Comparison of ENCODE assay signal across 20 cellular contexts in genomic region chr3:196320110-196320509, GRCh38. TPM values are rescaled to one million over a fixed set of nuclear protein-coding genes. Genes with fewer than 3 reads are reported as not detected.
A peak's percentile ranks its signal among the peaks of the same experiment; 100 is the strongest.
DNase-seq lines count a peak whose midpoint lies in the region; ATAC-seq and TF ChIP-seq lines count a peak whose summit lies in the region.
"Had no signal": no experiment of that assay in that cellular context is flagged by ENCODE, and none has a peak within 500 bp of the region (broad histone marks: within the 10 kb centered on the region; RNA-seq: fewer than 3 reads in every experiment).

No MANE protein-coding gene starts in this region.

- DNase-seq in activated naive CD4-positive, alpha-beta T cell treated with anti-CD3 and anti-CD28 coated beads, Interleukin-2, amount 10 ng/mL, durations not matched to agents 7 days and 5 days: no peak
- no peak for DNase-seq in activated naive CD4-positive, alpha-beta T cell treated with anti-CD3 and anti-CD28 coated beads, Interleukin-2, amount 50 U/mL, for 72 hours (ENCODE audit: low spot score in 2 of 2)
- peak; percentile 33 for DNase-seq in NCI-H69 (lab: John Stamatoyannopoulos, UW)
- DNase-seq in endodermal cell: no peak
- DNase-seq in trophoblast cell: no peak
- no peak for DNase-seq in ecto neural progenitor cell (ENCODE audit: low spot score)
- no peak for DNase-seq in NCI-H82 treated with DMSO at 0.1 percent for 48 hours (lab: John Stamatoyannopoulos, UW; ENCODE audit: unreplicated experiment)
- DNase-seq: activated CD4-positive, alpha-beta memory T cell treated with anti-CD3 and anti-CD28 coated beads, Interleukin-2, amount 10 ng/mL, durations not matched to agents 7 days and 5 days; aorta; H7; mucosa of descending colon; NCI-H1694; NCI-H526 treated with DMSO at 0.1 percent for 48 hours; occipital lobe; Peyer's patch; sigmoid colon; stimulated activated CD4-positive, alpha-beta T cell treated with anti-CD3 and anti-CD28 coated beads, Interleukin-2, amount 100 ng/mL, for 24 hours; substantia nigra had no signal

- no peak overlapping the region for H3K4me3 ChIP-seq in endodermal cell (ENCODE audit: low read length)
- H3K4me3 ChIP-seq in trophoblast cell (ENCODE audit: low read depth, low read length): no peak overlapping the region
- H3K4me3 ChIP-seq: mucosa of descending colon, Peyer's patch, sigmoid colon had no signal

- H3K36me3 ChIP-seq in endodermal cell (ENCODE audit: control insufficient read depth, insufficient read depth, low read length) (peaks cover 4% of the 10 kb centered on the region), trophoblast cell (ENCODE audit: control insufficient read depth in 1 of 2, insufficient read depth in 2 of 2, low read length in 2 of 2) (no peaks in the 10 kb centered on the region)
- H3K36me3 ChIP-seq: Peyer's patch had no signal

- peak overlapping the region; percentile 96 for H2AK5ac ChIP-seq in trophoblast cell (ENCODE audit: low read length)

- WGBS in endodermal cell (ENCODE audit: insufficient coverage in 1 of 2, insufficient read length in 1 of 2), 2 experiments: 95 to 96% methylated on average over 3 to 4 of the region's 4 CpGs
- no CpG with 5 or more reads among the region's 4 CpGs for WGBS in trophoblast cell (ENCODE audit: extremely low coverage, insufficient coverage, insufficient read length)

- no peaks in the 10 kb centered on the region for H3K9me3 Mint-ChIP-seq in activated naive CD4-positive, alpha-beta T cell treated with anti-CD3 and anti-CD28 coated beads, Interleukin-2, amount 10 ng/mL, durations not matched to agents 7 days and 5 days
- H3K9me3 Mint-ChIP-seq in activated naive CD4-positive, alpha-beta T cell treated with anti-CD3 and anti-CD28 coated beads, Interleukin-2, amount 50 U/mL, for 72 hours: no peaks in the 10 kb centered on the region
- H3K9me3 Mint-ChIP-seq in endodermal cell: no peaks in the 10 kb centered on the region
- H3K9me3 Mint-ChIP-seq: activated CD4-positive, alpha-beta memory T cell treated with anti-CD3 and anti-CD28 coated beads, Interleukin-2, amount 10 ng/mL, durations not matched to agents 7 days and 5 days; activated T-helper 2 cell treated with anti-CD3 and anti-CD28 coated beads, Interferon-gamma antibody, Interleukin-2, Interleukin-4, amounts not matched to agents 10 μg/mL and 5 μg/mL and 100 μg/mL, durations not matched to agents 14 hours and 24 hours and 36 hours had no signal

- H4K91ac ChIP-seq in trophoblast cell (ENCODE audit: low read depth, low read length): peak overlapping the region; percentile 86

- H3K27ac ChIP-seq in endodermal cell (ENCODE audit: low read depth, low read length) (no peak overlapping the region), trophoblast cell (ENCODE audit: low read depth, low read length) (no peak overlapping the region)
- H3K27ac ChIP-seq: Peyer's patch, sigmoid colon had no signal

- H3K4me3 Mint-ChIP-seq in activated naive CD4-positive, alpha-beta T cell treated with anti-CD3 and anti-CD28 coated beads, Interleukin-2, amount 10 ng/mL, durations not matched to agents 7 days and 5 days: no peak overlapping the region
- peak overlapping the region; percentile 85 for H3K4me3 Mint-ChIP-seq in endodermal cell

- TF ChIP-seq CTCF in endodermal cell (conservative IDR thresholded peaks at IDR 0.05): no peak

- peak overlapping the region; percentile 36 for H3K18ac ChIP-seq in trophoblast cell (ENCODE audit: low read length)

- H3K27ac Mint-ChIP-seq in activated naive CD4-positive, alpha-beta T cell treated with anti-CD3 and anti-CD28 coated beads, Interleukin-2, amount 10 ng/mL, durations not matched to agents 7 days and 5 days: peak overlapping the region; percentile 79
- peak overlapping the region in 1 of 2 donors; percentile 97 for H3K27ac Mint-ChIP-seq in activated naive CD4-positive, alpha-beta T cell treated with anti-CD3 and anti-CD28 coated beads, Interleukin-2, amount 50 U/mL, for 72 hours
- no peak overlapping the region for H3K27ac Mint-ChIP-seq in endodermal cell
- H3K27ac Mint-ChIP-seq: activated CD4-positive, alpha-beta memory T cell treated with anti-CD3 and anti-CD28 coated beads, Interleukin-2, amount 10 ng/mL, durations not matched to agents 7 days and 5 days had no signal

- peaks cover 13% of the 10 kb centered on the region for H3K79me1 ChIP-seq in trophoblast cell (ENCODE audit: low read length)

- ATAC-seq in activated naive CD4-positive, alpha-beta T cell treated with anti-CD3 and anti-CD28 coated beads, Interleukin-2, amount 50 U/mL, for 72 hours: no peak
- ATAC-seq in HG02763 (IDR thresholded peaks at IDR 0.05; ENCODE audit: unreplicated experiment): no peak
- ATAC-seq: mucosa of descending colon had no signal

- no peaks in the 10 kb centered on the region for H3K4me1 ChIP-seq in endodermal cell (ENCODE audit: control insufficient read depth, insufficient read depth, low read length)
- H3K4me1 ChIP-seq in trophoblast cell (ENCODE audit: control insufficient read depth in 1 of 2, insufficient read depth in 2 of 2, low read length in 2 of 2): peaks cover 0 to 2% of the 10 kb centered on the region in 2 experiments
- H3K4me1 ChIP-seq: sigmoid colon had no signal

- H4K8ac ChIP-seq in trophoblast cell (ENCODE audit: low read depth, low read length): peak overlapping the region; percentile 70

- H2BK5ac ChIP-seq in trophoblast cell (ENCODE audit: low read depth, low read length, poor library complexity): peak overlapping the region; percentile 74

- H3K27me3 Mint-ChIP-seq in activated naive CD4-positive, alpha-beta T cell treated with anti-CD3 and anti-CD28 coated beads, Interleukin-2, amount 10 ng/mL, durations not matched to agents 7 days and 5 days: peaks cover 14% of the 10 kb centered on the region
- no peaks in the 10 kb centered on the region for H3K27me3 Mint-ChIP-seq in endodermal cell (ENCODE audit: insufficient read depth)

- H3K36me3 Mint-ChIP-seq in activated naive CD4-positive, alpha-beta T cell treated with anti-CD3 and anti-CD28 coated beads, Interleukin-2, amount 10 ng/mL, durations not matched to agents 7 days and 5 days: peaks cover 2% of the 10 kb centered on the region
- H3K36me3 Mint-ChIP-seq in activated naive CD4-positive, alpha-beta T cell treated with anti-CD3 and anti-CD28 coated beads, Interleukin-2, amount 50 U/mL, for 72 hours: peaks cover 0 to 18% of the 10 kb centered on the region in 2 donors
- H3K36me3 Mint-ChIP-seq in endodermal cell (ENCODE audit: low read depth): no peaks in the 10 kb centered on the region

- peak overlapping the region; percentile 83 for H4K12ac ChIP-seq in trophoblast cell (ENCODE audit: low read depth, low read length)

- peaks cover 22% of the 10 kb centered on the region for H3K4me1 Mint-ChIP-seq in activated naive CD4-positive, alpha-beta T cell treated with anti-CD3 and anti-CD28 coated beads, Interleukin-2, amount 10 ng/mL, durations not matched to agents 7 days and 5 days
- H3K4me1 Mint-ChIP-seq in endodermal cell: no peaks in the 10 kb centered on the region

- H2BK120ac ChIP-seq in trophoblast cell (ENCODE audit: insufficient read depth, low read length, poor library complexity): peak overlapping the region; percentile 70

- H2AFZ ChIP-seq in trophoblast cell (ENCODE audit: insufficient read depth, low read length, poor library complexity): no peak overlapping the region

- CTCF ChIA-PET in activated naive CD4-positive, alpha-beta T cell treated with anti-CD3 and anti-CD28 coated beads, Interleukin-2, amount 10 ng/mL, durations not matched to agents 7 days and 5 days (lab: Charles Lee): no interaction called here

- no peak overlapping the region for H3K4me2 ChIP-seq in trophoblast cell (ENCODE audit: low read length)

- peak overlapping the region; percentile 19 for H3K14ac ChIP-seq in trophoblast cell (ENCODE audit: low read length)

- H3K9ac ChIP-seq in endodermal cell (ENCODE audit: extremely low read depth, low read length, poor library complexity, severe bottlenecking) (no peak overlapping the region), trophoblast cell (ENCODE audit: low read length) (no peak overlapping the region)

- H3K27me3 ChIP-seq in endodermal cell (ENCODE audit: control insufficient read depth, insufficient read depth, low read length, poor library complexity, severe bottlenecking) (no peaks in the 10 kb centered on the region), trophoblast cell (ENCODE audit: insufficient read depth, low read length) (no peaks in the 10 kb centered on the region)
- H3K27me3 ChIP-seq: Peyer's patch, sigmoid colon had no signal

- H2BK12ac ChIP-seq in trophoblast cell (ENCODE audit: low read length): peak overlapping the region; percentile 51

- H3K79me2 ChIP-seq in trophoblast cell (ENCODE audit: control insufficient read depth, insufficient read depth, low read length, poor library complexity): peaks cover 4% of the 10 kb centered on the region

- H3K23ac ChIP-seq in trophoblast cell (ENCODE audit: low read length): no peak overlapping the region

- no peaks in the 10 kb centered on the region for H3K9me3 ChIP-seq in endodermal cell (ENCODE audit: control insufficient read depth, low read length)
- H3K9me3 ChIP-seq in trophoblast cell (ENCODE audit: insufficient read depth, low read depth, low read length): peaks cover 2% of the 10 kb centered on the region
- H3K9me3 ChIP-seq: mucosa of descending colon, Peyer's patch, sigmoid colon had no signal

- H3K4ac ChIP-seq in trophoblast cell (ENCODE audit: low read depth, low read length): peak overlapping the region; percentile 1

RNA-seq across cellular contexts. Expression of gene DYNLT2B, which starts 2.1 kb away (rescaled TPM):
- 10 to 100 TPM in 1 of 2 donors, 1 to 10 TPM in 1; 7.4 to 13.1 TPM for total RNA-seq in activated naive CD4-positive, alpha-beta T cell treated with anti-CD3 and anti-CD28 coated beads, Interleukin-2, amount 50 U/mL, for 72 hours
- 10 to 100 TPM; 22.6 to 45.5 TPM for total RNA-seq in endodermal cell
- 46.2 TPM for polyA plus RNA-seq in endodermal cell (2013, experiment 1 of 2)
- polyA plus RNA-seq in endodermal cell (2013, experiment 2 of 2): 52.7 TPM
- polyA plus RNA-seq in trophoblast cell (2013): 24.6 and 27.0 TPM in 2 replicates

RNA-seq across cellular contexts. Expression of gene TM4SF19, which starts 18.1 kb away (rescaled TPM):
- total RNA-seq in activated naive CD4-positive, alpha-beta T cell treated with anti-CD3 and anti-CD28 coated beads, Interleukin-2, amount 50 U/mL, for 72 hours: under 1 TPM in 1 of 2 donors, not detected in 1; 0.20 TPM
- not detected for total RNA-seq in endodermal cell
- not detected for polyA plus RNA-seq in endodermal cell (2013, experiment 1 of 2)
- polyA plus RNA-seq in endodermal cell (2013, experiment 2 of 2): not detected
- not detected in 2 replicates for polyA plus RNA-seq in trophoblast cell (2013)
- total RNA-seq: activated CD4-positive, alpha-beta memory T cell treated with anti-CD3 and anti-CD28 coated beads, Interleukin-2, amount 10 ng/mL, durations not matched to agents 7 days and 5 days; activated T-helper 2 cell treated with anti-CD3 and anti-CD28 coated beads, Interferon-gamma antibody, Interleukin-2, Interleukin-4, amounts not matched to agents 10 μg/mL and 5 μg/mL and 100 μg/mL, durations not matched to agents 14 hours and 24 hours and 36 hours; H7; mucosa of descending colon; occipital lobe; Peyer's patch; sigmoid colon had no signal
- polyA plus RNA-seq: sigmoid colon had no signal

RNA-seq across cellular contexts. Expression of gene PCYT1A, which starts 32.6 kb away (rescaled TPM):
- total RNA-seq in activated naive CD4-positive, alpha-beta T cell treated with anti-CD3 and anti-CD28 coated beads, Interleukin-2, amount 50 U/mL, for 72 hours: 10 to 100 TPM; 28.1 to 40.3 TPM
- total RNA-seq in endodermal cell: 10 to 100 TPM; 30.2 to 32.5 TPM
- polyA plus RNA-seq in endodermal cell (2013, experiment 1 of 2): 23.9 TPM
- 23.6 TPM for polyA plus RNA-seq in endodermal cell (2013, experiment 2 of 2)
- polyA plus RNA-seq in trophoblast cell (2013): 43.3 and 45.5 TPM in 2 replicates
